Comparison of ENCODE assay signal across 1 cellular context in genomic region chr2:17517481-17518211, GRCh38.
TF ChIP-seq lines count a peak whose summit lies in the region.

No MANE protein-coding gene starts in this region.

TF ChIP-seq in GM12878, 131 proteins besides CTCF, POLR2A, EP300 and RAD21 (continued from another document):
- no peak for TF ChIP-seq BCL3 (IDR thresholded peaks at IDR 0.05; ENCODE audit: borderline replicate concordance, insufficient read depth, low read depth, low read length, poor library complexity, severe bottlenecking)
- no peak for TF ChIP-seq SKIL (IDR thresholded peaks at IDR 0.05; ENCODE audit: low read depth, poor library complexity, severe bottlenecking)
- no peak for TF ChIP-seq RAD51 (IDR thresholded peaks at IDR 0.05)
- no peak for TF ChIP-seq CHD4 (IDR thresholded peaks at IDR 0.05)
- TF ChIP-seq HCFC1 (IDR thresholded peaks at IDR 0.05; ENCODE audit: low read length), result no peak
- no peak for TF ChIP-seq GATAD2B (conservative IDR thresholded peaks at IDR 0.05; ENCODE audit: low read depth)
- TF ChIP-seq IKZF2 (IDR thresholded peaks at IDR 0.05), result no peak
- no peak for TF ChIP-seq NFIC (IDR thresholded peaks at IDR 0.05; ENCODE audit: low read depth, low read length)
- no peak for TF ChIP-seq CHD2 (IDR thresholded peaks at IDR 0.05; ENCODE audit: borderline replicate concordance, low read depth, low read length)
- TF ChIP-seq CBFB (IDR thresholded peaks at IDR 0.05; ENCODE audit: low read depth), result no peak
